ENCODE assay signal across 34 cellular contexts in the genomic region with DNA sequence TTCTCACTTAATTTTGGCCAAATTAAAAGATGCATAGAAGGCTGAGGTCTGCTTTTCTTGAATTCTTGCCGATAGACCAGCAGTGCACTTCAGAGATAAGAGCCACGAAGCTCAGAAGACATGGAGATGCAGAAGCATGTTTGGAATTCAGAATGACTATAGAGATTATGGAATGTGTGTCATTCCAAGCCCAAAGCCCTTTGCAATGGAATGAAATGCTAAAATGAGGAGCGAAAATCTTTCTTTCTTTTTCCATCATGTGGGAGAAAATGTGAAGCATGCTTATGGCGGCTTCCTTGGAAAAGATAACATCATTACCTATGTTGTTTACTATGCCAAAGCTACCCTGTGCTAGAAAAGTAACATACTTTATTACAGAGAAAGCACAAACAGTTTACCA.
"Had no signal": no experiment of that assay in that cellular context is flagged by ENCODE, and none has a peak within 500 bp of the region (broad histone marks: within the 10 kb centered on the region; RNA-seq: fewer than 3 reads in every experiment).

No MANE protein-coding gene starts in this region.

- H3K36me3 Mint-ChIP-seq: activated CD4-positive, alpha-beta memory T cell treated with anti-CD3 and anti-CD28 coated beads for 36 hours; activated naive CD4-positive, alpha-beta T cell treated with anti-CD3 and anti-CD28 coated beads, Interleukin-2, amount 10 ng/mL, durations not matched to agents 7 days and 5 days; activated naive CD4-positive, alpha-beta T cell treated with anti-CD3 and anti-CD28 coated beads, Interleukin-2, amount 50 U/mL, for 24 hours; activated naive CD8-positive, alpha-beta T cell; activated naive CD8-positive, alpha-beta T cell treated with anti-CD3 and anti-CD28 coated beads, Interleukin-2, amount 10 ng/mL, durations not matched to agents 7 days and 5 days had no signal

- H3K36me3 ChIP-seq: ascending aorta, brain microvascular endothelial cell, breast epithelium had no signal

- ATAC-seq: activated CD8-positive, alpha-beta T cell treated with anti-CD3 and anti-CD28 coated beads for 36 hours; activated naive CD8-positive, alpha-beta T cell treated with anti-CD3 and anti-CD28 coated beads, Interleukin-2, amount 50 U/mL, for 24 hours; body of pancreas had no signal

- H3K9me3 Mint-ChIP-seq: activated B cell treated with CpG ODN at 0.5 μM for 24 hours; activated CD4-positive, alpha-beta memory T cell treated with anti-CD3 and anti-CD28 coated beads for 36 hours; activated CD4-positive, alpha-beta T cell treated with anti-CD3 and anti-CD28 coated beads, Interleukin-2, amount 10 ng/mL, durations not matched to agents 24 days and 14 days; activated CD8-positive, alpha-beta T cell treated with anti-CD3 and anti-CD28 coated beads for 36 hours; activated naive CD4-positive, alpha-beta T cell treated with anti-CD3 and anti-CD28 coated beads, Interleukin-2, amount 10 ng/mL, durations not matched to agents 7 days and 5 days; activated naive CD4-positive, alpha-beta T cell treated with anti-CD3 and anti-CD28 coated beads, Interleukin-2, amount 50 U/mL, for 24 hours; activated naive CD8-positive, alpha-beta T cell treated with anti-CD3 and anti-CD28 coated beads, Interleukin-2, amount 10 ng/mL, durations not matched to agents 7 days and 5 days; activated naive CD8-positive, alpha-beta T cell treated with anti-CD3 and anti-CD28 coated beads, Interleukin-2, amount 50 U/mL, for 24 hours; activated T-helper 2 cell treated with anti-CD3 and anti-CD28 coated beads, Interferon-gamma antibody, Interleukin-2, Interleukin-4, amounts not matched to agents 10 μg/mL and 5 μg/mL and 100 μg/mL, durations not matched to agents 14 hours and 24 hours and 36 hours; T-helper 1 cell treated with Interleukin-12 subunit alpha and Interleukin-12 subunit beta and Interleukin-4 antibody, amounts not matched to agents 30 μg/mL and 1 μg/mL, for 36 hours; T-helper 2 cell treated with Interferon-gamma antibody and Interleukin-4, amounts not matched to agents 5 μg/mL and 100 μg/mL, for 36 hours had no signal

- H3K27me3 ChIP-seq: ascending aorta, body of pancreas, brain microvascular endothelial cell, breast epithelium had no signal

- H3K4me1 Mint-ChIP-seq: activated B cell treated with CpG ODN at 0.5 μM for 24 hours; activated CD4-positive, alpha-beta T cell treated with anti-CD3 and anti-CD28 coated beads, Interleukin-2, amount 10 ng/mL, durations not matched to agents 24 days and 14 days; activated naive CD4-positive, alpha-beta T cell treated with anti-CD3 and anti-CD28 coated beads, Interleukin-2, amount 10 ng/mL, durations not matched to agents 7 days and 5 days; activated naive CD4-positive, alpha-beta T cell treated with anti-CD3 and anti-CD28 coated beads, Interleukin-2, amount 50 U/mL, for 24 hours; activated naive CD8-positive, alpha-beta T cell treated with anti-CD3 and anti-CD28 coated beads, Interleukin-2, amount 10 ng/mL, durations not matched to agents 7 days and 5 days; activated naive CD8-positive, alpha-beta T cell treated with anti-CD3 and anti-CD28 coated beads, Interleukin-2, amount 50 U/mL, for 24 hours had no signal

- H3K4me3 ChIP-seq: ascending aorta, body of pancreas, breast epithelium had no signal

- H3K27ac Mint-ChIP-seq: activated B cell treated with CpG ODN at 0.5 μM for 24 hours; activated CD4-positive, alpha-beta memory T cell treated with anti-CD3 and anti-CD28 coated beads for 36 hours; activated CD4-positive, alpha-beta T cell treated with anti-CD3 and anti-CD28 coated beads, Interleukin-2, amount 10 ng/mL, durations not matched to agents 24 days and 14 days; activated CD8-positive, alpha-beta T cell treated with anti-CD3 and anti-CD28 coated beads for 36 hours; activated naive CD4-positive, alpha-beta T cell treated with anti-CD3 and anti-CD28 coated beads, Interleukin-2, amount 10 ng/mL, durations not matched to agents 7 days and 5 days; activated naive CD4-positive, alpha-beta T cell treated with anti-CD3 and anti-CD28 coated beads, Interleukin-2, amount 50 U/mL, for 24 hours; activated naive CD8-positive, alpha-beta T cell; activated naive CD8-positive, alpha-beta T cell treated with anti-CD3 and anti-CD28 coated beads, Interleukin-2, amount 10 ng/mL, durations not matched to agents 7 days and 5 days; activated naive CD8-positive, alpha-beta T cell treated with anti-CD3 and anti-CD28 coated beads, Interleukin-2, amount 50 U/mL, for 24 hours; activated T-helper 2 cell treated with anti-CD3 and anti-CD28 coated beads, Interferon-gamma antibody, Interleukin-2, Interleukin-4, amounts not matched to agents 10 μg/mL and 5 μg/mL and 100 μg/mL, durations not matched to agents 14 hours and 24 hours and 36 hours; T-helper 1 cell treated with Interleukin-12 subunit alpha and Interleukin-12 subunit beta and Interleukin-4 antibody, amounts not matched to agents 30 μg/mL and 1 μg/mL, for 36 hours; T-helper 2 cell treated with Interferon-gamma antibody and Interleukin-4, amounts not matched to agents 5 μg/mL and 100 μg/mL, for 36 hours had no signal

- H3K4me1 ChIP-seq: ascending aorta, breast epithelium had no signal

- DNase-seq: activated B cell treated with CpG ODN at 0.5 μM for 24 hours; activated CD4-positive, alpha-beta memory T cell treated with anti-CD3 and anti-CD28 coated beads for 36 hours; activated CD4-positive, alpha-beta T cell treated with anti-CD3 and anti-CD28 coated beads for 4 hours; activated CD4-positive, alpha-beta T cell treated with anti-CD3 and anti-CD28 coated beads, Interleukin-2, amount 10 ng/mL, durations not matched to agents 24 days and 14 days; activated CD4-positive, alpha-beta T cell treated with anti-CD3 and anti-CD28 coated beads, Interleukin-2, amount 50 U/mL, for 1 hour; activated CD4-positive, alpha-beta T cell treated with anti-CD3 and anti-CD28 coated beads, Interleukin-2, amount 50 U/mL, for 4 hours; activated CD4-positive, CD25-positive, alpha-beta regulatory T cell treated with anti-CD3 and anti-CD28 coated beads, Interleukin-2, amount 50 U/mL, for 72 hours; activated CD8-positive, alpha-beta memory T cell treated with anti-CD3 and anti-CD28 coated beads, Interleukin-2, amount 50 U/mL, for 4 hours; activated CD8-positive, alpha-beta T cell treated with anti-CD3 and anti-CD28 coated beads for 36 hours; activated effector memory CD4-positive, alpha-beta T cell treated with Interleukin-2 at 50 U/mL for 16 hours; activated gamma-delta T cell; activated naive CD4-positive, alpha-beta T cell treated with anti-CD3 and anti-CD28 coated beads, Interleukin-2, amount 10 ng/mL, durations not matched to agents 7 days and 5 days; activated naive CD4-positive, alpha-beta T cell treated with Interleukin-2 at 50 U/mL for 16 hours; activated naive CD8-positive, alpha-beta T cell treated with anti-CD3 and anti-CD28 coated beads, Interleukin-2, amount 10 ng/mL, durations not matched to agents 7 days and 5 days; activated naive CD8-positive, alpha-beta T cell treated with anti-CD3 and anti-CD28 coated beads, Interleukin-2, amount 50 U/mL, for 24 hours; activated T-cell treated with anti-CD3 and anti-CD28 coated beads for 4 hours; activated T-cell treated with anti-CD3 and anti-CD28 coated beads, Interleukin-2, amount 50 U/mL, for 1 hour; activated T-cell treated with anti-CD3 and anti-CD28 coated beads, Interleukin-2, amount 50 U/mL, for 48 hours; amygdala; anterior cingulate cortex; body of pancreas; brain microvascular endothelial cell; central memory CD4-positive, alpha-beta T cell; T-helper 1 cell; T-helper 2 cell; T-helper 9 cell had no signal

- H3K27ac ChIP-seq: ascending aorta, body of pancreas, brain microvascular endothelial cell, breast epithelium, VCaP had no signal

- H3K27me3 Mint-ChIP-seq: activated CD4-positive, alpha-beta T cell treated with anti-CD3 and anti-CD28 coated beads, Interleukin-2, amount 10 ng/mL, durations not matched to agents 24 days and 14 days; activated CD8-positive, alpha-beta T cell treated with anti-CD3 and anti-CD28 coated beads for 36 hours; activated naive CD4-positive, alpha-beta T cell treated with anti-CD3 and anti-CD28 coated beads, Interleukin-2, amount 50 U/mL, for 24 hours had no signal

- H3K4me3 Mint-ChIP-seq: activated B cell treated with CpG ODN at 0.5 μM for 24 hours; activated CD4-positive, alpha-beta memory T cell treated with anti-CD3 and anti-CD28 coated beads for 36 hours; activated CD4-positive, alpha-beta T cell treated with anti-CD3 and anti-CD28 coated beads, Interleukin-2, amount 10 ng/mL, durations not matched to agents 24 days and 14 days; activated CD8-positive, alpha-beta T cell treated with anti-CD3 and anti-CD28 coated beads for 36 hours; activated naive CD4-positive, alpha-beta T cell treated with anti-CD3 and anti-CD28 coated beads, Interleukin-2, amount 10 ng/mL, durations not matched to agents 7 days and 5 days; activated naive CD4-positive, alpha-beta T cell treated with anti-CD3 and anti-CD28 coated beads, Interleukin-2, amount 50 U/mL, for 24 hours; activated naive CD8-positive, alpha-beta T cell; activated naive CD8-positive, alpha-beta T cell treated with anti-CD3 and anti-CD28 coated beads, Interleukin-2, amount 10 ng/mL, durations not matched to agents 7 days and 5 days; activated naive CD8-positive, alpha-beta T cell treated with anti-CD3 and anti-CD28 coated beads, Interleukin-2, amount 50 U/mL, for 24 hours; T-helper 1 cell treated with Interleukin-12 subunit alpha and Interleukin-12 subunit beta and Interleukin-4 antibody, amounts not matched to agents 30 μg/mL and 1 μg/mL, for 36 hours; T-helper 2 cell treated with Interferon-gamma antibody and Interleukin-4, amounts not matched to agents 5 μg/mL and 100 μg/mL, for 36 hours had no signal

- H3K9me3 ChIP-seq: ascending aorta, body of pancreas, breast epithelium had no signal
